1 cellular context compared by ENCODE assay signal in genomic region chr17:58413684-58414083, GRCh38.
TF ChIP-seq lines count a peak whose summit lies in the region.

No MANE protein-coding gene starts in this region.

TF ChIP-seq in HEK293, 187 proteins besides CTCF, POLR2A, EP300 and RAD21 (continued from another document):
- TF ChIP-seq PRDM10 (tag by site-specific recombination; IDR thresholded peaks at IDR 0.05) (peak; percentile 49; the same call in 1 of the 2 replicates), TSHZ1 (tag by site-specific recombination; IDR thresholded peaks at IDR 0.05; ENCODE audit: borderline replicate concordance) (0 out of 2 replicates have a peak, but pooled peaks have one; percentile 18), ZNF10 (tag by site-specific recombination; IDR thresholded peaks at IDR 0.05) (0 out of 2 replicates have a peak, but pooled peaks have one; percentile 11)
